12 cellular contexts compared by ENCODE assay signal in the genomic region with DNA sequence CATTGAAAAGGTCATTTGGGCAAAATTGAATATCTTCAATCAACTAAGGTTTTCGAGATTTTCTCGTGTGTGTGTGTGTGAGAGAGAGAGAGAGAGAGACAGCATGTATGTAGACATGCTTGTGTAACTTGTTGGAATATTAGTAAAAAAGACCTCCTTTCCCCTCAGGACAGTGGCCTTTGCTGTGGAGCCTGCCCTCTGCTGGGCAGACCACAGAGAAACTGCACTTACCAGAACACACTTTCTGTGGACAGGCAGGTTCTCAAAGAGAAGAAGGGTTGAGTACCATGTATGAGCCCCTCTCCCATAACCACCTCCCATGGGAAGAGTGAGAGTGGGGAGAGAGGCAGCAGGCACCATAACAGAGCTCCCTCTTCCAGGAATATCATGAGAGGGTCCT. TPM values are rescaled to one million over a fixed set of nuclear protein-coding genes. Genes with fewer than 3 reads are reported as not detected.
DNase-seq lines count a peak whose midpoint lies in the region; FAIRE-seq and TF ChIP-seq lines count a peak whose summit lies in the region.
"Had no signal": no experiment of that assay in that cellular context is flagged by ENCODE, and none has a peak within 500 bp of the region (broad histone marks: within the 10 kb centered on the region; RNA-seq: fewer than 3 reads in every experiment).

No MANE protein-coding gene starts in this region.

- H3K4me1 Mint-ChIP-seq in neural crest cell = no peaks in the 10 kb centered on the region

- H3K36me3 Mint-ChIP-seq in neural crest cell (ENCODE audit: low read depth) = no peaks in the 10 kb centered on the region

- POLR2A ChIA-PET in GM10248 (lab: Yijun Ruan, JAX) = no interaction called here

- H3K4me3 ChIP-seq in bronchial epithelial cell (ENCODE audit: low read depth, low read length) (no peak overlapping the region), Peyer's patch (no peak overlapping the region), right atrium auricular region (no peak overlapping the region)

- H3K36me3 ChIP-seq in bronchial epithelial cell (ENCODE audit: control insufficient read depth, insufficient read depth, low read length) = no peaks in the 10 kb centered on the region
- H3K36me3 ChIP-seq in Peyer's patch = no peaks in the 10 kb centered on the region
- no peaks in the 10 kb centered on the region for H3K36me3 ChIP-seq in right atrium auricular region

- TF ChIP-seq CTCF in GM10248 (IDR thresholded peaks at IDR 0.05; ENCODE audit: control extremely low read depth, extremely low read depth, low read depth, missing control alignments) = peak; percentile 55
- TF ChIP-seq CTCF in bronchial epithelial cell (IDR thresholded peaks at IDR 0.05; ENCODE audit: insufficient read depth, low read length, severe bottlenecking) = peak; percentile 7
- TF ChIP-seq CTCF in neural crest cell (conservative IDR thresholded peaks at IDR 0.05) = peak; percentile 47
- TF ChIP-seq CTCF in Peyer's patch (IDR thresholded peaks at IDR 0.05) = no peak
- peak in 1 of 2 donors; percentile 14 for TF ChIP-seq CTCF in right atrium auricular region (IDR thresholded peaks at IDR 0.05)

- peaks cover 7% of the 10 kb centered on the region for H3K27me3 Mint-ChIP-seq in neural crest cell (ENCODE audit: low read depth)

- TF ChIP-seq POLR2A in Peyer's patch (IDR thresholded peaks at IDR 0.05) = no peak

- H3K9me3 ChIP-seq in Peyer's patch = no peaks in the 10 kb centered on the region
- H3K9me3 ChIP-seq in right atrium auricular region = no peaks in the 10 kb centered on the region

- CTCF ChIA-PET in GM10248 (lab: Yijun Ruan, JAX) = interaction anchor here (0.6 to 4.5 kb wide), 4 partner anchors 11 to 29 kb away, joined by 3 to 34 read pairs (median 3); no protein-coding TSS in a partner anchor

- H3K9me3 Mint-ChIP-seq in neural crest cell = no peaks in the 10 kb centered on the region
- H3K9me3 Mint-ChIP-seq: activated naive CD4-positive, alpha-beta T cell treated with anti-CD3 and anti-CD28 coated beads for 36 hours had no signal

- H3K4me3 Mint-ChIP-seq in neural crest cell = no peak overlapping the region
- H3K4me3 Mint-ChIP-seq: activated naive CD4-positive, alpha-beta T cell treated with anti-CD3 and anti-CD28 coated beads for 36 hours had no signal

- DNase-seq in GM10248 (ENCODE audit: extremely low spot score) = no peak
- DNase-seq in Kasumi-1 (lab: John Stamatoyannopoulos, UW) = peak; percentile 22 to 23
- no peak for DNase-seq in bronchial epithelial cell (ENCODE audit: low read depth)
- no peak for DNase-seq in neural crest cell (ENCODE audit: low read depth, low spot score)
- DNase-seq in GM19239 (ENCODE audit: insufficient read length, low spot score) = no peak
- no peak for DNase-seq in Peyer's patch
- no peak for DNase-seq in right atrium auricular region (ENCODE audit: low spot score)
- DNase-seq in DMS79 (lab: John Stamatoyannopoulos, UW) = no peak
- DNase-seq: activated CD4-positive, alpha-beta T cell treated with anti-CD3 and anti-CD28 coated beads for 48 hours; activated naive CD4-positive, alpha-beta T cell treated with anti-CD3 and anti-CD28 coated beads for 36 hours; GF-D8 had no signal

- H3K27ac ChIP-seq in Peyer's patch (no peak overlapping the region), right atrium auricular region (no peak overlapping the region)

- FAIRE-seq in bronchial epithelial cell (lab: Jason Lieb, UNC) (no peak), GM19239 (lab: Jason Lieb, UNC) (no peak)
- FAIRE-seq: RCC 7860 had no signal

- H3K27me3 ChIP-seq in bronchial epithelial cell (ENCODE audit: control insufficient read depth, insufficient read depth, low read length) = no peaks in the 10 kb centered on the region
- H3K27me3 ChIP-seq in Peyer's patch = no peaks in the 10 kb centered on the region
- no peaks in the 10 kb centered on the region for H3K27me3 ChIP-seq in right atrium auricular region

- H3K4me1 ChIP-seq in Peyer's patch = no peaks in the 10 kb centered on the region
- no peaks in the 10 kb centered on the region for H3K4me1 ChIP-seq in right atrium auricular region

- no peak overlapping the region for H3K27ac Mint-ChIP-seq in neural crest cell (ENCODE audit: unreplicated experiment)
- H3K27ac Mint-ChIP-seq: activated naive CD4-positive, alpha-beta T cell treated with anti-CD3 and anti-CD28 coated beads for 36 hours had no signal

RNA-seq across cellular contexts. Expression of gene CFAP90, which starts 45.6 kb away (rescaled TPM):
- not detected in 2 replicates for total RNA-seq in bronchial epithelial cell
- 0.68 and 0.84 TPM in 2 replicates for total RNA-seq in neural crest cell
- total RNA-seq in Peyer's patch = not detected
- not detected for total RNA-seq in right atrium auricular region
- total RNA-seq: activated naive CD4-positive, alpha-beta T cell treated with anti-CD3 and anti-CD28 coated beads for 36 hours had no signal

Comparison
In these comparisons a context has a peak if more than half of its experiments do, and no peak if none do; other contexts are left out.
1. DNase-seq: peak in Kasumi-1 (2 of 2); none in GM10248 (single experiment), bronchial epithelial cell (single experiment), neural crest cell (single experiment), GM19239 (single experiment), Peyer's patch (0 of 3), right atrium auricular region (single experiment) and DMS79 (single experiment).
2. CTCF ChIP-seq: peak in GM10248 (single experiment), bronchial epithelial cell (single experiment) and neural crest cell (single experiment); none in Peyer's patch (0 of 6).